Comparison of ENCODE assay signal across 24 cellular contexts in the genomic region with DNA sequence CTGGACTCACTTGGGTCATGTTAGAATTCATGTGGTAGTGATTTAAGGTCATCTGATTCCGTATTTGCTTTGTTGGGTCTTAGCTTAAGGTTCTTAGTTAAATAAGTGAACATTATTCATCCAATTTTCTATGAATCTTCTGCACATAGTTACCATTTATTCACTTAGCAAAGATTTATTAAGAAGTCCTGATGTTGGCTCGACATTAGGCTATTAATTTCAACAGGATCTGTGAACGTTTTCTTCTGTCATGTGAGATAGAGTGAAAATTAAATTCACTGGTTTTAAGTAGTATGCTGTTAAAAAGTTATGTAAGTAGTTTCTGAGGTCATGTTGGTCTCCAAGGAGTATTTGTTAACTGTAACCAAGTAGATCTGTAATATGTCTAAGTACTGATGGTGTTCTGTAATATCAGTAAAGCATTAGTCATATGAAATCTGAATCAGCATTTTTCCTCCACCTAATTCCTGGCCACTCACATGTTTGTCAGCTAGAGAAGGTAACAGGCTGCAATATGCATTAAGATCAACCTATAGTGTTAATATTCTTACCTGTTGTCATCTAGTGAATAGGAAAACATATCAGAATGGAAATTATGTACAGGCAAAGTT.
DNase-seq lines count a peak whose midpoint lies in the region; ATAC-seq, FAIRE-seq and TF ChIP-seq lines count a peak whose summit lies in the region.
"Had no signal": no experiment of that assay in that cellular context is flagged by ENCODE, and none has a peak within 500 bp of the region (broad histone marks: within the 10 kb centered on the region; RNA-seq: fewer than 3 reads in every experiment).

No MANE protein-coding gene starts in this region.

- H3K18ac ChIP-seq in mesenchymal stem cell (ENCODE audit: low read depth in 1 of 2, low read length in 2 of 2): no peak overlapping the region

- H3K4me3 ChIP-seq in A549 (no peak overlapping the region), PC-3 (ENCODE audit: low read length) (no peak overlapping the region), epithelial cell of esophagus (ENCODE audit: low read length) (no peak overlapping the region), mesenchymal stem cell (ENCODE audit: insufficient read depth in 1 of 2, low read depth in 1 of 2, low read length in 2 of 2) (no peak overlapping the region)
- H3K4me3 ChIP-seq: tibial nerve had no signal

- H4K20me1 ChIP-seq in PC-3 (ENCODE audit: low read length): no peaks in the 10 kb centered on the region

- no peaks in the 10 kb centered on the region for H3K79me2 ChIP-seq in PC-3 (ENCODE audit: low read length)

- no peaks in the 10 kb centered on the region for H3F3A ChIP-seq in PC-3 (ENCODE audit: low read length, unreplicated experiment)

- no peak overlapping the region for H3K14ac ChIP-seq in mesenchymal stem cell (ENCODE audit: low read length in 2 of 2)

- no peak for TF ChIP-seq CTCF in A549 (IDR thresholded peaks at IDR 0.05)
- no peak for TF ChIP-seq CTCF in PC-3 (conservative IDR thresholded peaks at IDR 0.05; ENCODE audit: low read depth, low read length)
- no peak for TF ChIP-seq CTCF in epithelial cell of esophagus (IDR thresholded peaks at IDR 0.05; ENCODE audit: insufficient read depth, low read depth, low read length, missing control alignments)

- no peak overlapping the region for H2BK5ac ChIP-seq in mesenchymal stem cell (ENCODE audit: low read depth, low read length, poor library complexity, severe bottlenecking)

- TF ChIP-seq RAD21 in A549 (conservative IDR thresholded peaks at IDR 0.05 in 1 of 2, IDR thresholded peaks at IDR 0.05 in 1 of 2): no peak

- H3K27ac ChIP-seq in A549 (no peak overlapping the region), PC-3 (ENCODE audit: low read length) (no peak overlapping the region), mesenchymal stem cell (ENCODE audit: low read length, poor library complexity, severe bottlenecking) (no peak overlapping the region)
- H3K27ac ChIP-seq: brain microvascular endothelial cell, tibial nerve had no signal

- H3K23ac ChIP-seq in mesenchymal stem cell (ENCODE audit: low read length in 2 of 2): no peak overlapping the region

- ATAC-seq in A549: no peak
- no peak for ATAC-seq in PC-3
- ATAC-seq in HG03196 (IDR thresholded peaks at IDR 0.05; ENCODE audit: unreplicated experiment): no peak
- ATAC-seq: Panc1; stimulated activated naive CD8-positive, alpha-beta T cell treated with anti-CD3 and anti-CD28 coated beads, Interleukin-15, amount 100 ng/mL, for 72 hours had no signal

- no peaks in the 10 kb centered on the region for H3K27me3 ChIP-seq in PC-3 (ENCODE audit: low read length)
- no peaks in the 10 kb centered on the region for H3K27me3 ChIP-seq in mesenchymal stem cell (ENCODE audit: control insufficient read depth in 1 of 2, insufficient read depth in 1 of 2, low read length in 2 of 2)
- H3K27me3 ChIP-seq: brain microvascular endothelial cell, tibial nerve had no signal

- H3K4me2 ChIP-seq in A549 (no peak overlapping the region), PC-3 (ENCODE audit: low read length) (no peak overlapping the region), mesenchymal stem cell (ENCODE audit: low read length, poor library complexity, severe bottlenecking) (no peak overlapping the region)

- no TSS peak for BruUV-seq in PC-3 (replicated peaks; lab: Mats Ljungman, UMichigan)

- no peaks in the 10 kb centered on the region for H3K4me1 ChIP-seq in A549
- no peaks in the 10 kb centered on the region for H3K4me1 ChIP-seq in PC-3 (ENCODE audit: insufficient read depth, low read length)
- no peaks in the 10 kb centered on the region for H3K4me1 ChIP-seq in mesenchymal stem cell (ENCODE audit: control insufficient read depth, insufficient read depth, low read depth, low read length)
- H3K4me1 ChIP-seq: tibial nerve had no signal

- no peak overlapping the region for H4K8ac ChIP-seq in mesenchymal stem cell (ENCODE audit: low read length)

- no peak for DNase-seq in A549 (ENCODE audit: low read depth in 1 of 2, low spot score in 1 of 2)
- DNase-seq in PC-3: peak; percentile 10
- DNase-seq in epithelial cell of esophagus (ENCODE audit: low read depth): peak; percentile 74
- DNase-seq in mesenchymal stem cell: no peak
- DNase-seq in activated CD4-positive, alpha-beta T cell treated with anti-CD3 and anti-CD28 coated beads for 48 hours: no peak
- DNase-seq in NCI-H2029 treated with DMSO at 0.1 percent for 48 hours (lab: John Stamatoyannopoulos, UW): no peak
- DNase-seq in MV-4-11 (lab: John Stamatoyannopoulos, UW): no peak
- DNase-seq: activated CD4-positive, alpha-beta T cell treated with anti-CD3 and anti-CD28 coated beads, Interleukin-2, amount 50 U/mL, for 48 hours; activated effector memory CD4-positive, alpha-beta T cell treated with Interleukin-2 at 50 U/mL for 16 hours; brain microvascular endothelial cell; cortex of kidney; foreskin melanocyte; hypothalamus; kidney; NCI-H1105 treated with DMSO at 0.1 percent for 48 hours; NK-92 treated with Interleukin-12 subunit alpha and Interleukin-12 subunit beta, amount 100 ng/mL, for 24 hours; occipital lobe; retina; stimulated activated naive CD8-positive, alpha-beta T cell treated with anti-CD3 and anti-CD28 coated beads, Interleukin-15, amount 100 ng/mL, for 72 hours; T-helper 9 cell had no signal

- no peak for TF ChIP-seq EP300 in A549 (IDR thresholded peaks at IDR 0.05)

- H3K4ac ChIP-seq in mesenchymal stem cell (ENCODE audit: low read depth in 1 of 2, low read length in 2 of 2): no peak overlapping the region

- no peaks in the 10 kb centered on the region for H3K36me3 ChIP-seq in PC-3 (ENCODE audit: low read depth, low read length)
- no peaks in the 10 kb centered on the region for H3K36me3 ChIP-seq in mesenchymal stem cell (ENCODE audit: control insufficient read depth in 1 of 2, insufficient read depth in 2 of 2, low read depth in 1 of 2, low read length in 2 of 2)
- H3K36me3 ChIP-seq: brain microvascular endothelial cell, tibial nerve had no signal

- POLR2A ChIA-PET in A549 (lab: Yijun Ruan, JAX): no interaction called here
- POLR2A ChIA-PET in PC-3 (lab: Charles Lee; ENCODE audit: unreplicated experiment): no interaction called here

- H2BK120ac ChIP-seq in mesenchymal stem cell (ENCODE audit: low read depth, low read length): no peak overlapping the region

- H4K91ac ChIP-seq in mesenchymal stem cell (ENCODE audit: low read length): no peak overlapping the region

- no peak for FAIRE-seq in A549 (lab: Jason Lieb, UNC)
- FAIRE-seq: GM12892, kidney had no signal

- no peaks in the 10 kb centered on the region for H3K9me2 ChIP-seq in PC-3 (replicated peaks; ENCODE audit: low read length)

- WGBS in A549 (ENCODE audit: missing lambda C conversion rate): 7% methylated on average over 3 of the region's 3 CpGs
- WGBS in mesenchymal stem cell: 83% methylated on average over 2 of the region's 3 CpGs

- H2BK12ac ChIP-seq in mesenchymal stem cell (ENCODE audit: low read length in 2 of 2): no peak overlapping the region

- CTCF ChIA-PET in A549 (lab: Yijun Ruan, JAX): no interaction called here
- CTCF ChIA-PET in PC-3 (lab: Charles Lee): no interaction called here

- H3K9ac ChIP-seq in PC-3 (ENCODE audit: low read length) (no peak overlapping the region), mesenchymal stem cell (ENCODE audit: low read length) (peak overlapping the region; percentile 46)

- no peak overlapping the region for H2AK5ac ChIP-seq in mesenchymal stem cell (ENCODE audit: low read length, severe bottlenecking)

- H2BK15ac ChIP-seq in mesenchymal stem cell (ENCODE audit: low read depth, poor library complexity, severe bottlenecking): no peak overlapping the region

- H3K9me3 ChIP-seq in A549 (no peaks in the 10 kb centered on the region), PC-3 (ENCODE audit: low read length) (no peaks in the 10 kb centered on the region), mesenchymal stem cell (ENCODE audit: control insufficient read depth, low read length) (no peaks in the 10 kb centered on the region)
- H3K9me3 ChIP-seq: tibial nerve had no signal

- intact Hi-C loops in PC-3 (cut with micrococcal nuclease): no loop called here

- H2AFZ ChIP-seq in PC-3 (ENCODE audit: low read length) (no peak overlapping the region), mesenchymal stem cell (ENCODE audit: low read depth, low read length) (no peak overlapping the region)

- no peak for TF ChIP-seq POLR2A in A549 (IDR thresholded peaks at IDR 0.05; ENCODE audit: low read length)

- no peaks in the 10 kb centered on the region for H3K79me1 ChIP-seq in mesenchymal stem cell (replicated peaks; ENCODE audit: low read length, poor library complexity, severe bottlenecking)

TF ChIP-seq in A549, 52 proteins besides CTCF, POLR2A, EP300 and RAD21:
- TF ChIP-seq MAFK (IDR thresholded peaks at IDR 0.05; ENCODE audit: partially characterized antibody) (peak; percentile 47), MAZ (IDR thresholded peaks at IDR 0.05; ENCODE audit: borderline replicate concordance, low read depth, low read length) (no peak)

Comparison
In these comparisons a context has a peak if more than half of its experiments do, and no peak if none do; other contexts are left out.
1. DNase-seq: peak in PC-3 (single experiment) and epithelial cell of esophagus (single experiment); none in A549 (0 of 2), mesenchymal stem cell (single experiment), activated CD4-positive, alpha-beta T cell treated with anti-CD3 and anti-CD28 coated beads for 48 hours (single experiment), NCI-H2029 treated with DMSO at 0.1 percent for 48 hours (single experiment) and MV-4-11 (single experiment).